In the genomic region with DNA sequence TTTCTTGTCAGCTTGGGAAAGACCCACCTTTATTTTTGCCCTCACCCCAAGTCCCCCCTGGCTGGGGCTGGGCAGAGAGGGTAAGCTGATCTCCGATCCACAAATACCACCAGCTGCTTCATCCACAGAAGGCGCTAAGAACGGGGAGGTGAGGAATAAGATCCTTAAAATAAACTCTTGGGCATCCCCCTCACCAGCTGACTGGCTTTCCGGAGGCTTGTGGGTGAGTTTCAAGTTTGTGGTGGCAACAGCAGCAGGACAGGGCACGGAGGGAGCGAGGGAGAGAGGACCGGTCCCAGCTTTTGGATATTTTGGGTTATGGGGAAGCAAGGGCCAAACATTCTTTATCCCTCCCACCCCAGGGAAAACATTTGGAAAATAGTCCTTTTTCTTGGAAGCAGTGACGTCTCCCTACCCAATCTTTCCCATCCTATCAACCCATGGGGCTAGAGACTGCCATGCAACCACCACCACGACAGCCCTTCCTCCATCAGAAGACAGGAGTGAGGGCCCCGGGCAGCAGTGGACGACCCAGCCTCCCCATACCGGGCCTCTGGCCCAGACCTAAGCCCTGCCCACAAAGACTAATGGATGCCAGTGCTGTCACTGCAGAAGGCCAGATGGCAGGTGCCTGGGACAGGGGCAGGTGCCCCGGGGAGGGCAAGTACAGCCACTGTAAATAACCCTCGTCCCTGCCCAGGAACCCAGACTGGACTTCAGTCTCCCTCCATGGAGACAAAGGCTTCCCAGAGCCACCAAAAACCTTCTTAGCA, we compare ENCODE assay signal across 24 cellular contexts. TPM values are rescaled to one million over a fixed set of nuclear protein-coding genes. Genes with fewer than 3 reads are reported as not detected.
DNase-seq lines count a peak whose midpoint lies in the region; ATAC-seq and TF ChIP-seq lines count a peak whose summit lies in the region.
"Had no signal": no experiment of that assay in that cellular context is flagged by ENCODE, and none has a peak within 500 bp of the region (broad histone marks: within the 10 kb centered on the region; RNA-seq: fewer than 3 reads in every experiment).

No MANE protein-coding gene starts in this region.

- 57% methylated on average over 14 of the region's 14 CpGs for WGBS in right cardiac atrium

- H3K4me3 ChIP-seq in H7 (ENCODE audit: insufficient read depth, low read depth, low read length) = no peak overlapping the region
- peak overlapping the region; percentile 58 for H3K4me3 ChIP-seq in coronary artery
- H3K4me3 ChIP-seq in right cardiac atrium (ENCODE audit: low read length) = no peak overlapping the region
- H3K4me3 ChIP-seq: body of pancreas, mucosa of descending colon, PC-9, skin epidermis had no signal

- no peaks in the 10 kb centered on the region for H3K4me1 ChIP-seq in right cardiac atrium (ENCODE audit: control insufficient read depth, insufficient read depth, low read length)
- H3K4me1 ChIP-seq: body of pancreas, foreskin keratinocyte had no signal

- intact Hi-C loops in right cardiac atrium (cut with DNase I) = no loop called here

- TF ChIP-seq CTCF in coronary artery (IDR thresholded peaks at IDR 0.05) = no peak

- ATAC-seq in right cardiac atrium (peak; percentile 46 to 67), GM19023 (IDR thresholded peaks at IDR 0.05; ENCODE audit: unreplicated experiment) (no peak)
- ATAC-seq: activated CD4-positive, CD25-positive, alpha-beta regulatory T cell treated with anti-CD3 and anti-CD28 coated beads, Interleukin-2, amount 50 U/mL, for 24 hours; body of pancreas; effector memory CD8-positive, alpha-beta T cell; esophagus mucosa; foreskin keratinocyte; mucosa of descending colon; T-cell had no signal

- H3K27me3 ChIP-seq in H7 (ENCODE audit: control insufficient read depth, insufficient read depth, low read length) (no peaks in the 10 kb centered on the region), right cardiac atrium (ENCODE audit: control insufficient read depth, insufficient read depth) (no peaks in the 10 kb centered on the region)
- H3K27me3 ChIP-seq: body of pancreas, foreskin keratinocyte had no signal

- H3K36me3 ChIP-seq in H7 (replicated peaks; ENCODE audit: control insufficient read depth, insufficient read depth, low read length) = no peaks in the 10 kb centered on the region

- H3K9me3 ChIP-seq in right cardiac atrium (ENCODE audit: control insufficient read depth, low read length) = no peaks in the 10 kb centered on the region
- H3K9me3 ChIP-seq: body of pancreas, mucosa of descending colon had no signal

- DNase-seq in H7 (peak; percentile 23), coronary artery (ENCODE audit: low spot score) (peak; percentile 77), right cardiac atrium (peak in 2 of 3 donors; percentile 75 to 79), COLO829 (ENCODE audit: low spot score) (no peak)
- no peak for DNase-seq in activated naive CD4-positive, alpha-beta T cell (lab: John Stamatoyannopoulos, UW)
- DNase-seq in activated effector memory CD4-positive, alpha-beta T cell treated with Interleukin-2 at 50 U/mL for 16 hours = no peak
- DNase-seq: activated CD4-positive, alpha-beta memory T cell treated with anti-CD3 and anti-CD28 coated beads for 36 hours; CD4-positive, CD25-positive, alpha-beta regulatory T cell; effector memory CD8-positive, alpha-beta T cell; foreskin keratinocyte; hippocampal formation; immature natural killer cell; mucosa of descending colon; NCI-H1092; PC-9; SIG-M5; stimulated activated CD4-positive, alpha-beta T cell treated with anti-CD3 and anti-CD28 coated beads, Interleukin-1b, Interleukin-23, amount 100 ng/mL, for 48 hours; T-cell had no signal

- peak overlapping the region; percentile 86 to 95 for H3K27ac ChIP-seq in coronary artery
- H3K27ac ChIP-seq in right cardiac atrium (ENCODE audit: low read length) = peak overlapping the region; percentile 94
- peak overlapping the region; percentile 78 for H3K27ac ChIP-seq in temporal lobe (ENCODE audit: low read depth, low read length)
- H3K27ac ChIP-seq: body of pancreas, foreskin keratinocyte, PC-9, skin epidermis had no signal

RNA-seq across cellular contexts. Expression of a gene that starts 20.5 kb away (rescaled TPM):
- total RNA-seq in H7 (2014; rRNA removed; shearing (Covaris generic)) = 10.7 and 15.8 TPM in 2 replicates
- total RNA-seq in right cardiac atrium (100 to 1,000 TPM; 452 to 572 (median 520) TPM), temporal lobe (1.2 TPM)
- polyA plus RNA-seq in right cardiac atrium = 567 TPM
- total RNA-seq: activated CD4-positive, alpha-beta memory T cell treated with anti-CD3 and anti-CD28 coated beads for 36 hours; CD4-positive, CD25-positive, alpha-beta regulatory T cell had no signal
- polyA plus RNA-seq: CD4-positive, CD25-positive, alpha-beta regulatory T cell; immature natural killer cell had no signal

Comparison
In these comparisons a context has a peak if more than half of its experiments do, and no peak if none do; other contexts are left out.
1. DNase-seq: peak in H7 (single experiment), coronary artery (single experiment) and right cardiac atrium (2 of 3); none in activated naive CD4-positive, alpha-beta T cell (0 of 4), activated effector memory CD4-positive, alpha-beta T cell treated with Interleukin-2 at 50 U/mL for 16 hours (single experiment) and COLO829 (single experiment).
2. RNA of a gene that starts 20.5 kb away (total RNA-seq): 452 to 572 TPM in right cardiac atrium; 10.7 to 15.8 TPM in H7 and 1.2 TPM in temporal lobe (single experiment); every median in the first group is over 10 times any median in the second.
3. Peak in every context shown above with its lines, with median percentiles within 50 percentile points of each other: H3K27ac ChIP-seq.